ENCODE assay signal across 20 cellular contexts in the genomic region with DNA sequence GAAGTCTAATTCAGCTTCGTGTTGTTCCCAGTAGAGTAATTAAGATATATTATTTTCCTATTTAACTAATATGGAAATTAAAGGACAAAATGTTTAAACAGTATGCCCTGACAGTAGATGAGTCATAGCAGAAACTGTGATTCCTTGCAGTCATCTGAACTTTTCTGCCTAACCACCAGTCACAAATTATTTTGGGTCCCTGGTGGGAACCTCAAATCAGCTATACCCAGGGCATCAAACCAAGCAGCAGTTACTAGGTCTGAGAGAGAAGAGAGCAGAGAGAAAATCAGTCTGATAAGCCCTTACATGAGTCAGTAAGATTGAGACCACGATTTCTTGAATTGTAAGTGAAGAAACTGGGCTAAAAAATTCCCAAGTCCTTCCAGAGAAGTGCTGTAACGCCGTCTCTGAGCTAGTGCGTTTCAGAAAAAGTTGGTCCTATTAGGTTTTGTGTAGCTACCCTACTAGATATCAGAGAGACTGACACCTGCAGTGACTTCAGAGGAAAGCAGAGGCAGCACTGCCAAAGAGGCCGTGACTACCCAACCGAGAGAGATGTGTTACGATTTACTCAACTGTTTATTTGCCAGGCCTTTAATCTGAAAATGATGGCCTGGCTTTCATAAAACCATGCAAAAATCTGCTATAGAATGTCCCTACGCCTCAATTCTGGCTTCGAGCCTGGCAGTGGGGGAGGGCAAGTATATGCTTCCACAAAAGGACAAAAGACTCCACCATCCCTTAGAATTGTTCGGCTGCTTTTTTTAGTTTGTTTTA. TPM values are rescaled to one million over a fixed set of nuclear protein-coding genes. Genes with fewer than 3 reads are reported as not detected.
DNase-seq lines count a peak whose midpoint lies in the region; ATAC-seq and TF ChIP-seq lines count a peak whose summit lies in the region.
"Had no signal": no experiment of that assay in that cellular context is flagged by ENCODE, and none has a peak within 500 bp of the region (broad histone marks: within the 10 kb centered on the region; RNA-seq: fewer than 3 reads in every experiment).

No MANE protein-coding gene starts in this region.

- no peaks in the 10 kb centered on the region for H3K36me3 ChIP-seq in sigmoid colon
- H3K36me3 ChIP-seq: BLaER1, SJSA1 had no signal

- peak; percentile 70 for DNase-seq in NCI-H446 treated with DMSO at 0.1 percent for 48 hours (lab: John Stamatoyannopoulos, UW)
- DNase-seq in dorsolateral prefrontal cortex: peak in 7 of 10 donors; percentile 20 to 63 (median 53)
- DNase-seq in sigmoid colon: no peak
- DNase-seq in effector memory CD8-positive, alpha-beta T cell: no peak
- no peak for DNase-seq in sciatic nerve (ENCODE audit: low spot score)
- no peak for DNase-seq in H4 (ENCODE audit: low spot score)
- no peak for DNase-seq in NCI-H524 (lab: John Stamatoyannopoulos, UW)
- DNase-seq: activated CD4-positive, alpha-beta T cell treated with anti-CD3 and anti-CD28 coated beads for 4 hours; activated CD8-positive, alpha-beta memory T cell treated with anti-CD3 and anti-CD28 coated beads, Interleukin-2, amount 50 U/mL, for 48 hours; activated naive CD4-positive, alpha-beta T cell; body of pancreas; DMS153; foreskin keratinocyte; GM23248; T1000 had no signal

- H3K4me1 Mint-ChIP-seq in effector memory CD8-positive, alpha-beta T cell (ENCODE audit: low read depth in 2 of 2): no peaks in the 10 kb centered on the region

- no peaks in the 10 kb centered on the region for H3K9me3 ChIP-seq in sigmoid colon
- H3K9me3 ChIP-seq: BLaER1, body of pancreas, SJSA1 had no signal

- H3K27me3 ChIP-seq in dorsolateral prefrontal cortex: no peaks in the 10 kb centered on the region
- H3K27me3 ChIP-seq in sigmoid colon: no peaks in the 10 kb centered on the region
- H3K27me3 ChIP-seq: BLaER1, body of pancreas, foreskin keratinocyte, SJSA1 had no signal

- H3K4me1 ChIP-seq in sigmoid colon: peaks cover 0 to 24% (median 13%) of the 10 kb centered on the region in 4 donors
- H3K4me1 ChIP-seq: BLaER1, body of pancreas, foreskin keratinocyte, SJSA1 had no signal

- no peaks in the 10 kb centered on the region for H3K36me3 Mint-ChIP-seq in effector memory CD8-positive, alpha-beta T cell (ENCODE audit: insufficient read depth)

- H3K27ac ChIP-seq in dorsolateral prefrontal cortex: peak overlapping the region in 57 of 59 donors; percentile 6 to 88 (median 73)
- peak overlapping the region; percentile 50 to 74 (median 71) for H3K27ac ChIP-seq in sigmoid colon
- H3K27ac ChIP-seq: BLaER1, body of pancreas, foreskin keratinocyte, GM23248, SJSA1 had no signal

- peaks cover 7 to 12% of the 10 kb centered on the region in 2 donors for H3K9me3 Mint-ChIP-seq in effector memory CD8-positive, alpha-beta T cell

- no peaks in the 10 kb centered on the region for H3K27me3 Mint-ChIP-seq in effector memory CD8-positive, alpha-beta T cell

- intact Hi-C loops in dorsolateral prefrontal cortex (cut with DNase I): no loop called here
- intact Hi-C loops in sigmoid colon (cut with DNase I): no loop called here
- intact Hi-C loops in sciatic nerve (cut with DNase I): no loop called here

- no peak for TF ChIP-seq POLR2A in sigmoid colon (IDR thresholded peaks at IDR 0.05)

- no peak overlapping the region for H3K4me3 Mint-ChIP-seq in effector memory CD8-positive, alpha-beta T cell

- H3K4me3 ChIP-seq in dorsolateral prefrontal cortex (peak overlapping the region in 24 of 59 donors; percentile 0 to 44 (median 19)), sigmoid colon (peak overlapping the region in 2 of 4 donors; percentile 22)
- H3K4me3 ChIP-seq: BLaER1, body of pancreas, GM23248, SJSA1 had no signal

- no peak overlapping the region for H3K27ac Mint-ChIP-seq in effector memory CD8-positive, alpha-beta T cell

- no peak for TF ChIP-seq EP300 in sigmoid colon (IDR thresholded peaks at IDR 0.05)

- peak; percentile 48 for ATAC-seq in GM21786 (IDR thresholded peaks at IDR 0.05; ENCODE audit: unreplicated experiment)
- no peak for ATAC-seq in effector memory CD8-positive, alpha-beta T cell (replicated peaks)
- ATAC-seq in sciatic nerve: no peak
- ATAC-seq: body of pancreas, foreskin keratinocyte had no signal

- TF ChIP-seq CTCF in dorsolateral prefrontal cortex (IDR thresholded peaks at IDR 0.05 in 54 of 56, conservative IDR thresholded peaks at IDR 0.05 in 2 of 56; ENCODE audit: low read depth in 1 of 56, partially characterized antibody in 56 of 56): no peak
- no peak for TF ChIP-seq CTCF in sigmoid colon (IDR thresholded peaks at IDR 0.05)

- 71 to 73% methylated on average over 11 of the region's 11 CpGs for WGBS in sigmoid colon, 2 donors

RNA-seq across cellular contexts. Expression of a gene that starts 21.7 kb away (rescaled TPM):
- total RNA-seq in dorsolateral prefrontal cortex: 1,000 to 10,000 TPM in 72 of 120 experiments, 100 to 1,000 TPM in 48; 499 to 1,580 (median 1,037) TPM
- total RNA-seq in sigmoid colon: 100 to 1,000 TPM in 1 of 4 donors, 10 to 100 TPM in 3; 55.9 to 108 (median 83.7) TPM
- polyA plus RNA-seq in sigmoid colon: 1 to 10 TPM in 2 of 3 donors, not detected in 1; 1.2 to 4.4 TPM
- total RNA-seq in sciatic nerve: 67.2 TPM
- 3.8 and 4.4 TPM in 2 replicates for total RNA-seq in H4 (2014; rRNA removed; shearing (Covaris generic))
- total RNA-seq: foreskin keratinocyte, GM23248, HT-29, myocyte, SJSA1 had no signal
- polyA plus RNA-seq: foreskin keratinocyte, GM23248 had no signal

Comparison
In these comparisons a context has a peak if more than half of its experiments do, and no peak if none do; other contexts are left out.
1. DNase-seq: peak in NCI-H446 treated with DMSO at 0.1 percent for 48 hours (single experiment) and dorsolateral prefrontal cortex (7 of 10); none in sigmoid colon (single experiment), effector memory CD8-positive, alpha-beta T cell (0 of 3), sciatic nerve (single experiment), H4 (single experiment) and NCI-H524 (0 of 2).
2. RNA of a gene that starts 21.7 kb away (total RNA-seq): 499 to 1,580 TPM in dorsolateral prefrontal cortex, 55.9 to 108 TPM in sigmoid colon and 67.2 TPM in sciatic nerve (single experiment); 3.8 to 4.4 TPM in H4; every median in the first group is over 10 times any median in the second.